Comparison of ENCODE assay signal across 22 cellular contexts in the genomic region with DNA sequence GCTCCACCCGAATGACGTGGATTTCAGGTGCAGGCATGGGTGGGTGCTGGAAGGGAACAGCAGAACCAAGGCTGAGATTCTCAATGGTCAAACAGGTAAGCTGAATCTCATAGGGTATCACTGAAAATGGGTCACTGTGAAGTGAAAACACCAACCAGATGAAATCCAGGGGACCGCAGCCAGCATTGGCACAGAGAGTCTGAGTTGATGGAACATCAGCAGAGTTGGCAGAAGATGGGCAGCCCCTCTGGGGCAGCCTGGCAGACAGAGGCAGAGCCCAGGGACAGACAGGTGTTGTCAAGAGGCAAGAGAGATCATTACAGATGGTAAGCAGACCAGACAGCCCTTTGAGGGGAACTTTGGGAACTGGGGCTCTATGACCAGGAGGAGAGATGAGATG. TPM values are rescaled to one million over a fixed set of nuclear protein-coding genes. Genes with fewer than 3 reads are reported as not detected.
A peak's percentile ranks its signal among the peaks of the same experiment; 100 is the strongest.
DNase-seq lines count a peak whose midpoint lies in the region; ATAC-seq and TF ChIP-seq lines count a peak whose summit lies in the region.
"Had no signal": no experiment of that assay in that cellular context is flagged by ENCODE, and none has a peak within 500 bp of the region (broad histone marks: within the 10 kb centered on the region; RNA-seq: fewer than 3 reads in every experiment).

No MANE protein-coding gene starts in this region.

- H3K4me1 Mint-ChIP-seq in activated CD4-positive, alpha-beta T cell treated with anti-CD3 and anti-CD28 coated beads, Interleukin-2, amount 10 ng/mL, durations not matched to agents 7 days and 5 days = peaks cover 41% of the 10 kb centered on the region
- peaks cover 35% of the 10 kb centered on the region for H3K4me1 Mint-ChIP-seq in WTC11
- peaks cover 49% of the 10 kb centered on the region for H3K4me1 Mint-ChIP-seq in GM23338

- no peaks in the 10 kb centered on the region for H3K9me3 ChIP-seq in muscle layer of colon (ENCODE audit: low read length)
- H3K9me3 ChIP-seq in tibial artery = no peaks in the 10 kb centered on the region
- H3K9me3 ChIP-seq: BE2C, gastrocnemius medialis had no signal

- no peak for ATAC-seq in WTC11
- no peak for ATAC-seq in HG03520 (IDR thresholded peaks at IDR 0.05; ENCODE audit: unreplicated experiment)
- no peak for ATAC-seq in GM23338
- ATAC-seq: gastrocnemius medialis had no signal

- no peak overlapping the region for H3K4me3 ChIP-seq in muscle layer of colon (ENCODE audit: low read depth in 1 of 2, low read length in 2 of 2)
- H3K4me3 ChIP-seq in tibial artery = no peak overlapping the region
- no peak overlapping the region for H3K4me3 ChIP-seq in GM23338
- H3K4me3 ChIP-seq: gastrocnemius medialis, tibial nerve had no signal

- H3K4me2 ChIP-seq in GM23338 = no peak overlapping the region

- peak overlapping the region; percentile 3 for H3K9ac ChIP-seq in muscle layer of colon (ENCODE audit: low read length)

- CTCF ChIA-PET in activated CD4-positive, alpha-beta T cell treated with anti-CD3 and anti-CD28 coated beads, Interleukin-2, amount 10 ng/mL, durations not matched to agents 7 days and 5 days (lab: Charles Lee) = interaction anchor here (1.0 to 1.2 kb wide), 3 partner anchors 9 to 45 kb away, joined by 3 to 4 read pairs (median 3); no protein-coding TSS in a partner anchor
- CTCF ChIA-PET in WTC11 (lab: Charles Lee) = interaction anchor here (3.0 kb wide), 1 partner anchor 20 kb away, joined by 11 read pairs; no protein-coding TSS in a partner anchor

- POLR2A ChIA-PET in activated CD4-positive, alpha-beta T cell treated with anti-CD3 and anti-CD28 coated beads, Interleukin-2, amount 10 ng/mL, durations not matched to agents 7 days and 5 days (lab: Charles Lee) = no interaction called here
- POLR2A ChIA-PET in WTC11 (lab: Charles Lee) = no interaction called here

- H3K27me3 Mint-ChIP-seq in activated CD4-positive, alpha-beta T cell treated with anti-CD3 and anti-CD28 coated beads, Interleukin-2, amount 10 ng/mL, durations not matched to agents 7 days and 5 days = no peaks in the 10 kb centered on the region
- H3K27me3 Mint-ChIP-seq in WTC11 (ENCODE audit: low read depth) (no peaks in the 10 kb centered on the region), GM23338 (ENCODE audit: insufficient read depth, low read depth, poor library complexity) (peaks cover 13% of the 10 kb centered on the region)

- H3K36me3 ChIP-seq in muscle layer of colon (ENCODE audit: insufficient read depth, low read length) = peaks cover 19% of the 10 kb centered on the region
- H3K36me3 ChIP-seq in tibial artery = no peaks in the 10 kb centered on the region
- no peaks in the 10 kb centered on the region; the same call in 1 of the 2 replicates for H3K36me3 ChIP-seq in GM23338 (ENCODE audit: insufficient read depth)
- H3K36me3 ChIP-seq: BE2C, gastrocnemius medialis had no signal

- H3K36me3 Mint-ChIP-seq in activated CD4-positive, alpha-beta T cell treated with anti-CD3 and anti-CD28 coated beads, Interleukin-2, amount 10 ng/mL, durations not matched to agents 7 days and 5 days (ENCODE audit: low read depth) = peaks cover 18% of the 10 kb centered on the region
- H3K36me3 Mint-ChIP-seq in WTC11 (peaks cover 10% of the 10 kb centered on the region), GM23338 (ENCODE audit: low read depth) (peaks cover 6% of the 10 kb centered on the region; the same call in 2 of the 3 replicates)

- H2AFZ ChIP-seq in GM23338 = no peak overlapping the region

- H3F3A ChIP-seq in GM23338 (replicated peaks; ENCODE audit: low read depth) = no peaks in the 10 kb centered on the region

- no peak for DNase-seq in activated CD4-positive, alpha-beta T cell treated with anti-CD3 and anti-CD28 coated beads, Interleukin-2, amount 10 ng/mL, durations not matched to agents 7 days and 5 days
- DNase-seq in activated CD4-positive, alpha-beta T cell treated with anti-CD3 and anti-CD28 coated beads, Interleukin-2, amount 50 U/mL, for 1 hour = no peak
- no peak for DNase-seq in WTC11 (ENCODE audit: low spot score)
- no peak for DNase-seq in tibial artery
- no peak for DNase-seq in globus pallidus (ENCODE audit: low spot score)
- DNase-seq in GM23338 (ENCODE audit: low spot score) = no peak
- DNase-seq: 8988T; activated naive CD4-positive, alpha-beta T cell; activated T-cell treated with anti-CD3 and anti-CD28 coated beads for 4 hours; BE2C; dermis blood vessel endothelial cell; DMS 273 treated with DMSO at 0.1 percent for 48 hours; gastrocnemius medialis; GF-D8; kidney glomerular epithelial cell; mesendoderm; NCI-H1105; NCI-H2081; NCI-H446 treated with DMSO at 0.1 percent for 48 hours had no signal

- H3K9me3 Mint-ChIP-seq in activated CD4-positive, alpha-beta T cell treated with anti-CD3 and anti-CD28 coated beads, Interleukin-2, amount 10 ng/mL, durations not matched to agents 7 days and 5 days = peaks cover 12% of the 10 kb centered on the region
- peaks cover 5% of the 10 kb centered on the region for H3K9me3 Mint-ChIP-seq in WTC11
- no peaks in the 10 kb centered on the region; the same call in 2 of the 3 replicates for H3K9me3 Mint-ChIP-seq in GM23338

- H3K27ac ChIP-seq in muscle layer of colon (ENCODE audit: low read depth, low read length) (peak overlapping the region; percentile 81), tibial artery (peak overlapping the region; percentile 97 to 100), GM23338 (ENCODE audit: low read depth) (no peak overlapping the region)
- H3K27ac ChIP-seq: tibial nerve had no signal

- peaks cover 44% of the 10 kb centered on the region for H4K20me1 ChIP-seq in GM23338 (replicated peaks; ENCODE audit: insufficient read depth)

- TF ChIP-seq CTCF in WTC11 (IDR thresholded peaks at IDR 0.05) (no peak), tibial artery (IDR thresholded peaks at IDR 0.05) (no peak), GM23338 (conservative IDR thresholded peaks at IDR 0.05; ENCODE audit: low read depth in 2 of 2) (no peak)

- intact Hi-C loops in tibial artery (cut with DNase I; ENCODE audit: low total_unique reads) = no loop called here

- peaks cover 84% of the 10 kb centered on the region for H3K4me1 ChIP-seq in muscle layer of colon (ENCODE audit: insufficient read depth, low read length)
- peaks cover 0 to 97% (median 81%) of the 10 kb centered on the region in 4 donors for H3K4me1 ChIP-seq in tibial artery
- H3K4me1 ChIP-seq in GM23338 (ENCODE audit: insufficient read depth) = peaks cover 24% of the 10 kb centered on the region
- H3K4me1 ChIP-seq: gastrocnemius medialis had no signal

- H3K27me3 ChIP-seq in muscle layer of colon (ENCODE audit: control insufficient read depth in 1 of 2, insufficient read depth in 2 of 2, low read length in 2 of 2) (no peaks in the 10 kb centered on the region), tibial artery (no peaks in the 10 kb centered on the region), GM23338 (ENCODE audit: insufficient read depth) (no peaks in the 10 kb centered on the region)
- H3K27me3 ChIP-seq: BE2C, gastrocnemius medialis, tibial nerve had no signal

- H3K79me2 ChIP-seq in GM23338 (replicated peaks; ENCODE audit: insufficient read depth) = peaks cover 95% of the 10 kb centered on the region

- H3K27ac Mint-ChIP-seq in activated CD4-positive, alpha-beta T cell treated with anti-CD3 and anti-CD28 coated beads, Interleukin-2, amount 10 ng/mL, durations not matched to agents 7 days and 5 days = peak overlapping the region; percentile 60
- H3K27ac Mint-ChIP-seq in WTC11 (0 out of 2 replicates have a peak overlapping the region, but pooled peaks have one; percentile 30), GM23338 (no peak overlapping the region)

- no peak overlapping the region for H3K4me3 Mint-ChIP-seq in activated CD4-positive, alpha-beta T cell treated with anti-CD3 and anti-CD28 coated beads, Interleukin-2, amount 10 ng/mL, durations not matched to agents 7 days and 5 days
- H3K4me3 Mint-ChIP-seq in WTC11 (no peak overlapping the region), GM23338 (no peak overlapping the region)

- no peaks in the 10 kb centered on the region for H3K9me2 ChIP-seq in GM23338 (ENCODE audit: insufficient read depth)

TF ChIP-seq in GM23338, 12 proteins besides CTCF, POLR2A, EP300 and RAD21 (continues in another document):
- no peak for TF ChIP-seq POLR2AphosphoS5 (IDR thresholded peaks at IDR 0.05; ENCODE audit: low read depth)

RNA-seq across cellular contexts. Expression of gene ACTN1, which starts 48.0 kb away (rescaled TPM):
- 10 to 100 TPM; 31.9 to 35.1 TPM for total RNA-seq in activated CD4-positive, alpha-beta T cell treated with anti-CD3 and anti-CD28 coated beads, Interleukin-2, amount 10 ng/mL, durations not matched to agents 7 days and 5 days
- 196 to 198 TPM (median 197 TPM) in 3 replicates for total RNA-seq in WTC11 (2021)
- total RNA-seq in GM23338 (2014; rRNA removed; shearing (Covaris generic)) = 257 and 280 TPM in 2 replicates
- polyA plus RNA-seq in GM23338 (2016; fragmentation: Nextera tagmentation; extraction: Ambion mirVana) = 121 and 129 TPM in 2 replicates
